Comparison of ENCODE assay signal across 1 cellular context in the genomic region with DNA sequence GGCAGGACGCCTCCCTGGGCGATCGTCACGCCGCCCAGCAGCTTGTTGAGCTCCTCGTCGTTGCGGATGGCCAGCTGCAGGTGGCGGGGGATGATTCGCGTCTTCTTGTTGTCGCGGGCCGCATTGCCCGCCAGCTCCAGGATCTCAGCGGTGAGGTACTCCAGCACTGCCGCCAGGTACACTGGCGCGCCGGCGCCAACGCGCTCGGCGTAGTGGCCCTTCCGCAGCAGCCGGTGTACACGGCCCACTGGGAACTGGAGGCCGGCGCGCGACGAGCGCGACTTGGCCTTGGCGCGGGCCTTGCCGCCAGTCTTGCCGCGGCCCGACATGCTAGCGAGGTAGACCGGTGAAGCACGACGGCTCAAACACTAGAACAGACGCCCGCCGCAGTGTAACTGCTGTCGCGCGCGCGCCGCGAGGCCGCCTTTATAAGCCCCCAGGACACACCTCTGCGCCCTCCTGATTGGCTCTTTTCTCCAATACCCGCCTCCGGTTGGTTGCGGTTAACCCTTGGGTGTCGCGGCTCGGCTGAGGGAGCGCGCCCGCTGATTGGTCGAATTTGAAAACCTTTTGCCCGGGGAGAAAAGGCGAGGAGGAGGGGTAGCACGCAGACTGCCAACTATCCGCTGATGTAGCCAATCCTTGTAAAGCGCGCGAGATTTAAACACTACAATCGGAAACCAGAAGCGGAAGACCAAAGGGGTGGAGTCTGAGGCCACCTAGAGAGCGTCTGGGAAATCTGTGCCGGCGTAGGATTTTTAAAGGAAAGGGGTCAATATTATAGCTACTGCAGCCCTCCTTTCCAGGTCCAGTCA.
A peak's percentile ranks its signal among the peaks of the same experiment; 100 is the strongest.
TF ChIP-seq lines count a peak whose summit lies in the region.

No MANE protein-coding gene starts in this region.

TF ChIP-seq in endothelial cell of umbilical vein, 7 proteins besides CTCF, POLR2A, EP300 and RAD21:
- TF ChIP-seq, protein P1, sequence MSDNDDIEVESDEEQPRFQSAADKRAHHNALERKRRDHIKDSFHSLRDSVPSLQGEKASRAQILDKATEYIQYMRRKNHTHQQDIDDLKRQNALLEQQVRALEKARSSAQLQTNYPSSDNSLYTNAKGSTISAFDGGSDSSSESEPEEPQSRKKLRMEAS (IDR thresholded peaks at IDR 0.05; ENCODE audit: insufficient read depth, insufficient read length) = no peak
- TF ChIP-seq MYC (IDR thresholded peaks at IDR 0.05; ENCODE audit: low read depth, low read length) = no peak
- TF ChIP-seq POLR2AphosphoS5 (IDR thresholded peaks at IDR 0.05; ENCODE audit: insufficient read depth, low read depth, low read length) = peak; percentile 100
- no peak for TF ChIP-seq FOS (IDR thresholded peaks at IDR 0.05; ENCODE audit: borderline replicate concordance, insufficient read depth, low read length)
- no peak for TF ChIP-seq EZH2 (IDR thresholded peaks at IDR 0.05; ENCODE audit: borderline replicate concordance, low read depth, low read length, severe bottlenecking)
